Comparison of ENCODE assay signal across 1 cellular context in the genomic region with DNA sequence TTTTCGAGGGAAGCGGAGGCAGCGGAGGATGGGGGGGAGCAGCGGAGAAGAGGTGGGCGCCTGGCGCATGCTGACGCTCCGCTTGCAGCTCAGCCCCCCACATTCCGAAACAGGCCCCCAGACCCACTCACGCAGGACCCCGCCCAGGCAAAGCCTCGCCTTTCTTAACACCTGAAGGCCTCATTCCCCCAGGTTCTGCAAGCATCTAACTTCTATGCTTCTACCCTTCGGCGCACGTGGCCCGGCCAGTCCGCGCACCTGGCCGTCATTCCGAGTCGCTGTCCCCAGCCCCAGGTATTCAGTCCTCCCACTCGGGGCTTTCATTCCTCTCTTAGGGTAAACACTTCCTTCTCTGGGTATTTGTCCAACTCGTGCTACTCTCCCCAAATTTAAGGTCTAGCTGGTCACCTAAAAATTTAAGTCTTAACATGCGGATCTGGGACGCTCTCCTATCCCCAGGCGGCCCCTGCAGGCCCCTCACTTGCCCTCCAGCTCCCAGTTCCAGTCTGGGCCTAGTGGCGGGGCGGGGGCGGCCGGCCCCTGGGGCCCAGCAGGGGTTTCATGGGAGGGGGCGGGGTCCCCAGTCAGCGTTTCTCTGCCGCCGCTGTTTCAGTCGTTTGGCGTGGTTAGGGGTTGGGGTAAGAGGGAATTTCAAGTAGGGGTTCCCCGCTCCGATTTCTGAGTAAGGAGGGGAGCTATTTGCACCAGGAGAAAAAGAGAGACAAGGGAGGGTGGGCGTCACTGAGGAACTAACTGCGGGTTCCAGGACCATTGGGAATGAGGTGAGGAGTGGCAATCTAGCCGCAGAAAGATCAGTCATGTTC.
A peak's percentile ranks its signal among the peaks of the same experiment; 100 is the strongest.
TF ChIP-seq lines count a peak whose summit lies in the region.

No MANE protein-coding gene starts in this region.

TF ChIP-seq in K562, 482 proteins besides CTCF, POLR2A, EP300 and RAD21 (continues in another document):
- TF ChIP-seq E2F3 (CRISPR knock-in tag; IDR thresholded peaks at IDR 0.05) (peak; percentile 15; the same call in 1 of the 2 replicates), GATAD2A (IDR thresholded peaks at IDR 0.05) (no peak), BDP1 (IDR thresholded peaks at IDR 0.05; ENCODE audit: insufficient read depth, insufficient read length) (no peak), ZNF143 (CRISPR knock-in tag; IDR thresholded peaks at IDR 0.05) (no peak), HDAC6 (IDR thresholded peaks at IDR 0.05; ENCODE audit: low read depth, low read length) (no peak), IRF2 (CRISPR knock-in tag; IDR thresholded peaks at IDR 0.05) (no peak), BRD9 (IDR thresholded peaks at IDR 0.05; ENCODE audit: low read depth, partially characterized antibody) (peak; percentile 9), RFX5 (IDR thresholded peaks at IDR 0.05; ENCODE audit: low read depth, low read length) (no peak), THRAP3 (IDR thresholded peaks at IDR 0.05; ENCODE audit: borderline replicate concordance) (no peak), NCOR1 (IDR thresholded peaks at IDR 0.05) (peak; percentile 43), ILK (tag; IDR thresholded peaks at IDR 0.05; ENCODE audit: borderline replicate concordance, low read depth) (no peak), ZBTB1 (CRISPR knock-in tag; IDR thresholded peaks at IDR 0.05; ENCODE audit: borderline replicate concordance, low read depth) (0 out of 2 replicates have a peak, but pooled peaks have one; percentile 36), ZNF445 (CRISPR knock-in tag; IDR thresholded peaks at IDR 0.05; ENCODE audit: low read depth) (no peak), ZNF121 (CRISPR knock-in tag; conservative IDR thresholded peaks at IDR 0.05) (no peak), GTF2F1 (IDR thresholded peaks at IDR 0.05; ENCODE audit: low read depth, low read length) (no peak), BACH1 (tag; IDR thresholded peaks at IDR 0.05) (no peak), SLC30A9 (CRISPR knock-in tag; IDR thresholded peaks at IDR 0.05) (no peak), ZFPM2 (CRISPR knock-in tag; IDR thresholded peaks at IDR 0.05) (no peak), ZBTB7A (IDR thresholded peaks at IDR 0.05; ENCODE audit: borderline replicate concordance, control insufficient read depth, low read depth, low read length) (peak; percentile 96), CEBPG (CRISPR knock-in tag; IDR thresholded peaks at IDR 0.05) (no peak), CEBPG (tag; conservative IDR thresholded peaks at IDR 0.05 in 1 of 2, IDR thresholded peaks at IDR 0.05 in 1 of 2) (no peak), SRSF7 (optimal IDR thresholded peaks at IDR 0.05; ENCODE audit: low read depth, low read length) (no peak), ZFP36 (IDR thresholded peaks at IDR 0.05; ENCODE audit: low read depth, low read length, partially characterized antibody) (no peak), MCM5 (IDR thresholded peaks at IDR 0.05; ENCODE audit: low read depth) (no peak), NR3C1 (CRISPR knock-in tag; IDR thresholded peaks at IDR 0.05) (no peak)
- TF ChIP-seq, protein P1, sequence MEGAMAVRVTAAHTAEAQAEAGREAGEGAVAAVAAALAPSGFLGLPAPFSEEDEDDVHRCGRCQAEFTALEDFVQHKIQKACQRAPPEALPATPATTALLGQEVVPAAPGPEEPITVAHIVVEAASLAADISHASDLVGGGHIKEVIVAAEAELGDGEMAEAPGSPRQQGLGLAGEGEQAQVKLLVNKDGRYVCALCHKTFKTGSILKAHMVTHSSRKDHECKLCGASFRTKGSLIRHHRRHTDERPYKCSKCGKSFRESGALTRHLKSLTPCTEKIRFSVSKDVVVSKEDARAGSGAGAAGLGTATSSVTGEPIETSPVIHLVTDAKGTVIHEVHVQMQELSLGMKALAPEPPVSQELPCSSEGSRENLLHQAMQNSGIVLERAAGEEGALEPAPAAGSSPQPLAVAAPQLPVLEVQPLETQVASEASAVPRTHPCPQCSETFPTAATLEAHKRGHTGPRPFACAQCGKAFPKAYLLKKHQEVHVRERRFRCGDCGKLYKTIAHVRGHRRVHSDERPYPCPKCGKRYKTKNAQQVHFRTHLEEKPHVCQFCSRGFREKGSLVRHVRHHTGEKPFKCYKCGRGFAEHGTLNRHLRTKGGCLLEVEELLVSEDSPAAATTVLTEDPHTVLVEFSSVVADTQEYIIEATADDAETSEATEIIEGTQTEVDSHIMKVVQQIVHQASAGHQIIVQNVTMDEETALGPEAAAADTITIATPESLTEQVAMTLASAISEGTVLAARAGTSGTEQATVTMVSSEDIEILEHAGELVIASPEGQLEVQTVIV (CRISPR knock-in tag; IDR thresholded peaks at IDR 0.05; ENCODE audit: borderline replicate concordance) = no peak
- TF ChIP-seq, protein P2, sequence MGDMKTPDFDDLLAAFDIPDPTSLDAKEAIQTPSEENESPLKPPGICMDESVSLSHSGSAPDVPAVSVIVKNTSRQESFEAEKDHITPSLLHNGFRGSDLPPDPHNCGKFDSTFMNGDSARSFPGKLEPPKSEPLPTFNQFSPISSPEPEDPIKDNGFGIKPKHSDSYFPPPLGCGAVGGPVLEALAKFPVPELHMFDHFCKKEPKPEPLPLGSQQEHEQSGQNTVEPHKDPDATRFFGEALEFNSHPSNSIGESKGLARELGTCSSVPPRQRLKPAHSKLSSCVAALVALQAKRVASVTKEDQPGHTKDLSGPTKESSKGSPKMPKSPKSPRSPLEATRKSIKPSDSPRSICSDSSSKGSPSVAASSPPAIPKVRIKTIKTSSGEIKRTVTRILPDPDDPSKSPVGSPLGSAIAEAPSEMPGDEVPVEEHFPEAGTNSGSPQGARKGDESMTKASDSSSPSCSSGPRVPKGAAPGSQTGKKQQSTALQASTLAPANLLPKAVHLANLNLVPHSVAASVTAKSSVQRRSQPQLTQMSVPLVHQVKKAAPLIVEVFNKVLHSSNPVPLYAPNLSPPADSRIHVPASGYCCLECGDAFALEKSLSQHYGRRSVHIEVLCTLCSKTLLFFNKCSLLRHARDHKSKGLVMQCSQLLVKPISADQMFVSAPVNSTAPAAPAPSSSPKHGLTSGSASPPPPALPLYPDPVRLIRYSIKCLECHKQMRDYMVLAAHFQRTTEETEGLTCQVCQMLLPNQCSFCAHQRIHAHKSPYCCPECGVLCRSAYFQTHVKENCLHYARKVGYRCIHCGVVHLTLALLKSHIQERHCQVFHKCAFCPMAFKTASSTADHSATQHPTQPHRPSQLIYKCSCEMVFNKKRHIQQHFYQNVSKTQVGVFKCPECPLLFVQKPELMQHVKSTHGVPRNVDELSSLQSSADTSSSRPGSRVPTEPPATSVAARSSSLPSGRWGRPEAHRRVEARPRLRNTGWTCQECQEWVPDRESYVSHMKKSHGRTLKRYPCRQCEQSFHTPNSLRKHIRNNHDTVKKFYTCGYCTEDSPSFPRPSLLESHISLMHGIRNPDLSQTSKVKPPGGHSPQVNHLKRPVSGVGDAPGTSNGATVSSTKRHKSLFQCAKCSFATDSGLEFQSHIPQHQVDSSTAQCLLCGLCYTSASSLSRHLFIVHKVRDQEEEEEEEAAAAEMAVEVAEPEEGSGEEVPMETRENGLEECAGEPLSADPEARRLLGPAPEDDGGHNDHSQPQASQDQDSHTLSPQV (IDR thresholded peaks at IDR 0.05) = peak; percentile 87
- TF ChIP-seq, protein P3, sequence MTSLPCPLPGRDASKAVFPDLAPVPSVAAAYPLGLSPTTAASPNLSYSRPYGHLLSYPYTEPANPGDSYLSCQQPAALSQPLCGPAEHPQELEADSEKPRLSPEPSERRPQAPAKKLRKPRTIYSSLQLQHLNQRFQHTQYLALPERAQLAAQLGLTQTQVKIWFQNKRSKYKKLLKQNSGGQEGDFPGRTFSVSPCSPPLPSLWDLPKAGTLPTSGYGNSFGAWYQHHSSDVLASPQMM (CRISPR knock-in tag; IDR thresholded peaks at IDR 0.05) = no peak
- TF ChIP-seq, protein P4, sequence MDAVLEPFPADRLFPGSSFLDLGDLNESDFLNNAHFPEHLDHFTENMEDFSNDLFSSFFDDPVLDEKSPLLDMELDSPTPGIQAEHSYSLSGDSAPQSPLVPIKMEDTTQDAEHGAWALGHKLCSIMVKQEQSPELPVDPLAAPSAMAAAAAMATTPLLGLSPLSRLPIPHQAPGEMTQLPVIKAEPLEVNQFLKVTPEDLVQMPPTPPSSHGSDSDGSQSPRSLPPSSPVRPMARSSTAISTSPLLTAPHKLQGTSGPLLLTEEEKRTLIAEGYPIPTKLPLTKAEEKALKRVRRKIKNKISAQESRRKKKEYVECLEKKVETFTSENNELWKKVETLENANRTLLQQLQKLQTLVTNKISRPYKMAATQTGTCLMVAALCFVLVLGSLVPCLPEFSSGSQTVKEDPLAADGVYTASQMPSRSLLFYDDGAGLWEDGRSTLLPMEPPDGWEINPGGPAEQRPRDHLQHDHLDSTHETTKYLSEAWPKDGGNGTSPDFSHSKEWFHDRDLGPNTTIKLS (IDR thresholded peaks at IDR 0.05; ENCODE audit: borderline replicate concordance, low read depth) = no peak
- TF ChIP-seq, protein P5, sequence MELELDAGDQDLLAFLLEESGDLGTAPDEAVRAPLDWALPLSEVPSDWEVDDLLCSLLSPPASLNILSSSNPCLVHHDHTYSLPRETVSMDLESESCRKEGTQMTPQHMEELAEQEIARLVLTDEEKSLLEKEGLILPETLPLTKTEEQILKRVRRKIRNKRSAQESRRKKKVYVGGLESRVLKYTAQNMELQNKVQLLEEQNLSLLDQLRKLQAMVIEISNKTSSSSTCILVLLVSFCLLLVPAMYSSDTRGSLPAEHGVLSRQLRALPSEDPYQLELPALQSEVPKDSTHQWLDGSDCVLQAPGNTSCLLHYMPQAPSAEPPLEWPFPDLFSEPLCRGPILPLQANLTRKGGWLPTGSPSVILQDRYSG (tag; conservative IDR thresholded peaks at IDR 0.05; ENCODE audit: low read depth) = no peak
- TF ChIP-seq, protein P6, sequence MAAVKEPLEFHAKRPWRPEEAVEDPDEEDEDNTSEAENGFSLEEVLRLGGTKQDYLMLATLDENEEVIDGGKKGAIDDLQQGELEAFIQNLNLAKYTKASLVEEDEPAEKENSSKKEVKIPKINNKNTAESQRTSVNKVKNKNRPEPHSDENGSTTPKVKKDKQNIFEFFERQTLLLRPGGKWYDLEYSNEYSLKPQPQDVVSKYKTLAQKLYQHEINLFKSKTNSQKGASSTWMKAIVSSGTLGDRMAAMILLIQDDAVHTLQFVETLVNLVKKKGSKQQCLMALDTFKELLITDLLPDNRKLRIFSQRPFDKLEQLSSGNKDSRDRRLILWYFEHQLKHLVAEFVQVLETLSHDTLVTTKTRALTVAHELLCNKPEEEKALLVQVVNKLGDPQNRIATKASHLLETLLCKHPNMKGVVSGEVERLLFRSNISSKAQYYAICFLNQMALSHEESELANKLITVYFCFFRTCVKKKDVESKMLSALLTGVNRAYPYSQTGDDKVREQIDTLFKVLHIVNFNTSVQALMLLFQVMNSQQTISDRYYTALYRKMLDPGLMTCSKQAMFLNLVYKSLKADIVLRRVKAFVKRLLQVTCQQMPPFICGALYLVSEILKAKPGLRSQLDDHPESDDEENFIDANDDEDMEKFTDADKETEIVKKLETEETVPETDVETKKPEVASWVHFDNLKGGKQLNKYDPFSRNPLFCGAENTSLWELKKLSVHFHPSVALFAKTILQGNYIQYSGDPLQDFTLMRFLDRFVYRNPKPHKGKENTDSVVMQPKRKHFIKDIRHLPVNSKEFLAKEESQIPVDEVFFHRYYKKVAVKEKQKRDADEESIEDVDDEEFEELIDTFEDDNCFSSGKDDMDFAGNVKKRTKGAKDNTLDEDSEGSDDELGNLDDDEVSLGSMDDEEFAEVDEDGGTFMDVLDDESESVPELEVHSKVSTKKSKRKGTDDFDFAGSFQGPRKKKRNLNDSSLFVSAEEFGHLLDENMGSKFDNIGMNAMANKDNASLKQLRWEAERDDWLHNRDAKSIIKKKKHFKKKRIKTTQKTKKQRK (IDR thresholded peaks at IDR 0.05; ENCODE audit: borderline replicate concordance, low read depth, low read length) = no peak
- TF ChIP-seq, protein P7, sequence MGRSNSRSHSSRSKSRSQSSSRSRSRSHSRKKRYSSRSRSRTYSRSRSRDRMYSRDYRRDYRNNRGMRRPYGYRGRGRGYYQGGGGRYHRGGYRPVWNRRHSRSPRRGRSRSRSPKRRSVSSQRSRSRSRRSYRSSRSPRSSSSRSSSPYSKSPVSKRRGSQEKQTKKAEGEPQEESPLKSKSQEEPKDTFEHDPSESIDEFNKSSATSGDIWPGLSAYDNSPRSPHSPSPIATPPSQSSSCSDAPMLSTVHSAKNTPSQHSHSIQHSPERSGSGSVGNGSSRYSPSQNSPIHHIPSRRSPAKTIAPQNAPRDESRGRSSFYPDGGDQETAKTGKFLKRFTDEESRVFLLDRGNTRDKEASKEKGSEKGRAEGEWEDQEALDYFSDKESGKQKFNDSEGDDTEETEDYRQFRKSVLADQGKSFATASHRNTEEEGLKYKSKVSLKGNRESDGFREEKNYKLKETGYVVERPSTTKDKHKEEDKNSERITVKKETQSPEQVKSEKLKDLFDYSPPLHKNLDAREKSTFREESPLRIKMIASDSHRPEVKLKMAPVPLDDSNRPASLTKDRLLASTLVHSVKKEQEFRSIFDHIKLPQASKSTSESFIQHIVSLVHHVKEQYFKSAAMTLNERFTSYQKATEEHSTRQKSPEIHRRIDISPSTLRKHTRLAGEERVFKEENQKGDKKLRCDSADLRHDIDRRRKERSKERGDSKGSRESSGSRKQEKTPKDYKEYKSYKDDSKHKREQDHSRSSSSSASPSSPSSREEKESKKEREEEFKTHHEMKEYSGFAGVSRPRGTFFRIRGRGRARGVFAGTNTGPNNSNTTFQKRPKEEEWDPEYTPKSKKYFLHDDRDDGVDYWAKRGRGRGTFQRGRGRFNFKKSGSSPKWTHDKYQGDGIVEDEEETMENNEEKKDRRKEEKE (IDR thresholded peaks at IDR 0.05; ENCODE audit: borderline replicate concordance in 1 of 2, control insufficient read depth in 1 of 2, low read depth in 2 of 2, low read length in 1 of 2) = 0 out of 4 replicates have a peak, but pooled peaks of 1 of the 2 experiments have one; percentile 36
- TF ChIP-seq, protein P8, sequence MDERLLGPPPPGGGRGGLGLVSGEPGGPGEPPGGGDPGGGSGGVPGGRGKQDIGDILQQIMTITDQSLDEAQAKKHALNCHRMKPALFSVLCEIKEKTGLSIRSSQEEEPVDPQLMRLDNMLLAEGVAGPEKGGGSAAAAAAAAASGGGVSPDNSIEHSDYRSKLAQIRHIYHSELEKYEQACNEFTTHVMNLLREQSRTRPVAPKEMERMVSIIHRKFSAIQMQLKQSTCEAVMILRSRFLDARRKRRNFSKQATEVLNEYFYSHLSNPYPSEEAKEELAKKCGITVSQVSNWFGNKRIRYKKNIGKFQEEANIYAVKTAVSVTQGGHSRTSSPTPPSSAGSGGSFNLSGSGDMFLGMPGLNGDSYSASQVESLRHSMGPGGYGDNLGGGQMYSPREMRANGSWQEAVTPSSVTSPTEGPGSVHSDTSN (CRISPR knock-in tag; IDR thresholded peaks at IDR 0.05; ENCODE audit: low read depth) = no peak
- TF ChIP-seq, protein P8 (tag; conservative IDR thresholded peaks at IDR 0.05; ENCODE audit: low read depth) = no peak
